ENCODE assay signal across 13 cellular contexts in genomic region chr1:175318633-175319032, GRCh38.
"Had no signal": no experiment of that assay in that cellular context is flagged by ENCODE, and none has a peak within 500 bp of the region (broad histone marks: within the 10 kb centered on the region; RNA-seq: fewer than 3 reads in every experiment).

No MANE protein-coding gene starts in this region.

- H3K27me3 Mint-ChIP-seq: activated naive CD4-positive, alpha-beta T cell treated with anti-CD3 and anti-CD28 coated beads, Interleukin-2, amount 50 U/mL, for 24 hours; activated T-cell treated with anti-CD3 and anti-CD28 coated beads, Interleukin-2, amount 50 U/mL, for 24 hours had no signal

- H3K9me3 Mint-ChIP-seq: activated naive CD4-positive, alpha-beta T cell treated with anti-CD3 and anti-CD28 coated beads, Interleukin-2, amount 50 U/mL, for 24 hours; activated T-cell treated with anti-CD3 and anti-CD28 coated beads, Interleukin-2, amount 50 U/mL, for 24 hours; dendritic cell treated with granulocyte-macrophage colony-stimulating factor and Interleukin-4, amounts not matched to agents 40 ng/mL and 50 ng/mL, for 4 days; naive thymus-derived CD8-positive, alpha-beta T cell had no signal

- H3K9me3 ChIP-seq: upper lobe of left lung had no signal

- H3K36me3 ChIP-seq: upper lobe of left lung had no signal

- H3K4me3 Mint-ChIP-seq: activated naive CD4-positive, alpha-beta T cell treated with anti-CD3 and anti-CD28 coated beads, Interleukin-2, amount 50 U/mL, for 24 hours; activated T-cell treated with anti-CD3 and anti-CD28 coated beads, Interleukin-2, amount 50 U/mL, for 24 hours; brain; dendritic cell treated with granulocyte-macrophage colony-stimulating factor and Interleukin-4, amounts not matched to agents 40 ng/mL and 50 ng/mL, for 4 days had no signal

- H3K36me3 Mint-ChIP-seq: activated naive CD4-positive, alpha-beta T cell treated with anti-CD3 and anti-CD28 coated beads, Interleukin-2, amount 50 U/mL, for 24 hours; brain; naive thymus-derived CD8-positive, alpha-beta T cell had no signal

- H3K4me3 ChIP-seq: upper lobe of left lung had no signal

- H3K27me3 ChIP-seq: upper lobe of left lung had no signal

- DNase-seq: activated effector memory CD4-positive, alpha-beta T cell treated with Interleukin-2 at 50 U/mL for 16 hours; activated T-cell treated with anti-CD3 and anti-CD28 coated beads, Interleukin-2, amount 50 U/mL, for 24 hours; amniotic stem cell; cerebellar nuclear complex; left cardiac atrium; naive thymus-derived CD8-positive, alpha-beta T cell; stimulated activated CD4-positive, alpha-beta T cell treated with anti-CD3 and anti-CD28 coated beads, Interleukin-15, amount 100 ng/mL, for 24 hours; stimulated activated CD4-positive, alpha-beta T cell treated with anti-CD3 and anti-CD28 coated beads, Interleukin-4, amount 100 ng/mL, for 4 hours; SW 1271; upper lobe of left lung had no signal

- H3K27ac Mint-ChIP-seq: activated naive CD4-positive, alpha-beta T cell treated with anti-CD3 and anti-CD28 coated beads, Interleukin-2, amount 50 U/mL, for 24 hours; activated T-cell treated with anti-CD3 and anti-CD28 coated beads, Interleukin-2, amount 50 U/mL, for 24 hours; dendritic cell treated with granulocyte-macrophage colony-stimulating factor and Interleukin-4, amounts not matched to agents 40 ng/mL and 50 ng/mL, for 4 days had no signal
